Comparison of ENCODE assay signal across 10 cellular contexts in genomic region chr4:176270669-176271068, GRCh38. TPM values are rescaled to one million over a fixed set of nuclear protein-coding genes. Genes with fewer than 3 reads are reported as not detected.
A peak's percentile ranks its signal among the peaks of the same experiment; 100 is the strongest.
DNase-seq lines count a peak whose midpoint lies in the region; ATAC-seq and TF ChIP-seq lines count a peak whose summit lies in the region.
"Had no signal": no experiment of that assay in that cellular context is flagged by ENCODE, and none has a peak within 500 bp of the region (broad histone marks: within the 10 kb centered on the region; RNA-seq: fewer than 3 reads in every experiment).

No MANE protein-coding gene starts in this region.

- H3K4me1 ChIP-seq in mucosa of descending colon (ENCODE audit: low read depth): no peaks in the 10 kb centered on the region

- intact Hi-C loops in mucosa of descending colon (cut with DNase I, micrococcal nuclease): loop anchor here in 1 of 2 donors (10.0 kb wide), 1 partner anchor 74 kb away; no protein-coding TSS in a partner anchor
- intact Hi-C loops in activated CD8-positive, alpha-beta T cell treated with anti-CD3 and anti-CD28 coated beads for 36 hours (cut with micrococcal nuclease): no loop called here

- H3K4me3 Mint-ChIP-seq in activated CD8-positive, alpha-beta T cell treated with anti-CD3 and anti-CD28 coated beads for 36 hours: no peak overlapping the region

- no peaks in the 10 kb centered on the region for H3K4me1 Mint-ChIP-seq in activated CD8-positive, alpha-beta T cell treated with anti-CD3 and anti-CD28 coated beads for 36 hours (ENCODE audit: low read depth)

- TF ChIP-seq CTCF in astrocyte of the spinal cord (IDR thresholded peaks at IDR 0.05; ENCODE audit: low read depth, low read length) (no peak), mucosa of descending colon (IDR thresholded peaks at IDR 0.05) (no peak)
- TF ChIP-seq CTCF in activated CD8-positive, alpha-beta T cell treated with anti-CD3 and anti-CD28 coated beads for 36 hours (IDR thresholded peaks at IDR 0.05): no peak

- peaks cover 16% of the 10 kb centered on the region for H3K27me3 Mint-ChIP-seq in activated CD8-positive, alpha-beta T cell treated with anti-CD3 and anti-CD28 coated beads for 36 hours

- CTCF ChIA-PET in activated CD8-positive, alpha-beta T cell treated with anti-CD3 and anti-CD28 coated beads for 36 hours (lab: Charles Lee): no interaction called here

- H3K36me3 Mint-ChIP-seq in activated CD8-positive, alpha-beta T cell treated with anti-CD3 and anti-CD28 coated beads for 36 hours (ENCODE audit: low read depth): no peaks in the 10 kb centered on the region

- no peak overlapping the region for H3K27ac Mint-ChIP-seq in activated CD8-positive, alpha-beta T cell treated with anti-CD3 and anti-CD28 coated beads for 36 hours

- POLR2A ChIA-PET in activated CD8-positive, alpha-beta T cell treated with anti-CD3 and anti-CD28 coated beads for 36 hours (lab: Charles Lee): no interaction called here

- no peak for TF ChIP-seq POLR2A in erythroblast (IDR thresholded peaks at IDR 0.05; ENCODE audit: low read length)

- H3K36me3 ChIP-seq in mucosa of descending colon (ENCODE audit: low read depth): no peaks in the 10 kb centered on the region
- H3K36me3 ChIP-seq: heart right ventricle had no signal

- peak; percentile 26 for ATAC-seq in mucosa of descending colon
- ATAC-seq in activated CD8-positive, alpha-beta T cell treated with anti-CD3 and anti-CD28 coated beads for 36 hours: no peak

- peak; percentile 85 for DNase-seq in DMS53 treated with DMSO at 0.1 percent for 48 hours (lab: John Stamatoyannopoulos, UW; ENCODE audit: unreplicated experiment)
- DNase-seq in LoVo (ENCODE audit: low spot score): peak; percentile 52
- DNase-seq in astrocyte of the spinal cord (ENCODE audit: low read depth, low spot score): peak; percentile 98
- DNase-seq in mucosa of descending colon: no peak
- no peak for DNase-seq in NCI-H446 treated with DMSO at 0.1 percent for 48 hours (lab: John Stamatoyannopoulos, UW)
- no peak for DNase-seq in erythroblast (lab: John Stamatoyannopoulos, UW)
- no peak for DNase-seq in activated CD8-positive, alpha-beta T cell treated with anti-CD3 and anti-CD28 coated beads for 36 hours
- no peak for DNase-seq in DMS79 treated with DMSO at 0.1 percent for 48 hours (lab: John Stamatoyannopoulos, UW)
- DNase-seq: activated CD8-positive, alpha-beta memory T cell treated with anti-CD3 and anti-CD28 coated beads for 24 hours; heart right ventricle had no signal

- H3K9me3 ChIP-seq in mucosa of descending colon: no peaks in the 10 kb centered on the region
- H3K9me3 ChIP-seq: heart right ventricle had no signal

- no peaks in the 10 kb centered on the region for H3K9me3 Mint-ChIP-seq in activated CD8-positive, alpha-beta T cell treated with anti-CD3 and anti-CD28 coated beads for 36 hours

- in situ Hi-C loops in astrocyte of the spinal cord (cut with HindIII; ENCODE audit: low sequenced_read_pairs): no loop called here

- no peak overlapping the region for H3K4me3 ChIP-seq in astrocyte of the spinal cord (ENCODE audit: low read depth, low read length)
- no peak overlapping the region for H3K4me3 ChIP-seq in mucosa of descending colon
- H3K4me3 ChIP-seq: heart right ventricle had no signal

RNA-seq across cellular contexts. Expression of gene ASB5, which starts 1.6 kb away (rescaled TPM):
- 10 to 100 TPM in 1 of 3 donors, under 1 TPM in 2; 0.75 to 13.2 (median 0.96) TPM for total RNA-seq in mucosa of descending colon
- not detected for total RNA-seq in activated CD8-positive, alpha-beta T cell treated with anti-CD3 and anti-CD28 coated beads for 36 hours

RNA-seq across cellular contexts. Expression of gene SPCS3, which starts 49.1 kb away (rescaled TPM):
- total RNA-seq in mucosa of descending colon: 100 to 1,000 TPM in 2 of 3 donors, 10 to 100 TPM in 1; 72.6 to 152 (median 102) TPM
- 100 to 1,000 TPM; 153 to 155 TPM for total RNA-seq in activated CD8-positive, alpha-beta T cell treated with anti-CD3 and anti-CD28 coated beads for 36 hours

Comparison
In these comparisons a context has a peak if more than half of its experiments do, and no peak if none do; other contexts are left out.
1. DNase-seq: peak in DMS53 treated with DMSO at 0.1 percent for 48 hours (single experiment), LoVo (single experiment) and astrocyte of the spinal cord (single experiment); none in mucosa of descending colon (0 of 3), NCI-H446 treated with DMSO at 0.1 percent for 48 hours (single experiment), erythroblast (0 of 2), activated CD8-positive, alpha-beta T cell treated with anti-CD3 and anti-CD28 coated beads for 36 hours (single experiment) and DMS79 treated with DMSO at 0.1 percent for 48 hours (single experiment).